Comparison of ENCODE assay signal across 1 cellular context in the genomic region with DNA sequence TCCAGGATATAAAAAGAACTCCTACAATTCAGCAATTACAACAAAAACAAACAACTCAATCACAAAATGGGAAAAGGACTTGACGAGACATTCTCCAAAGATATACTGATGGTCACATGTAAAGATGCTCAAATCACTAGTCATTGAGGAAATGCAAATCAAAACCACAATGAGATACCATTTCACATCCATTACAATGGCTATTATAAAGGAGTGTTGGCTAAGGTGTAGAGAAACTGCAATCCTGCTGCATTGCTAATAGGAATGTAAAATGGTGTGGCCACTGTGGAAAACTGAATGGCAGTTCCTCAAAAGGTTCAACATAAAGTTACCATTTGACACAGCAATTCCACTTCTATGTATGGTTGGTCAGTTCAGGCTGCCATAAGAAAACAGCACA.
TF ChIP-seq lines count a peak whose summit lies in the region.

No MANE protein-coding gene starts in this region.

TF ChIP-seq in H1, 55 proteins besides CTCF, POLR2A, EP300 and RAD21:
- TF ChIP-seq CTBP2 (IDR thresholded peaks at IDR 0.05; ENCODE audit: borderline replicate concordance, insufficient read depth, insufficient read length, low read length) = no peak
- TF ChIP-seq POU5F1 (IDR thresholded peaks at IDR 0.05; ENCODE audit: low read depth, low read length) = no peak
- no peak for TF ChIP-seq FOSL1 (IDR thresholded peaks at IDR 0.05; ENCODE audit: insufficient read depth, low read depth, low read length)
- no peak for TF ChIP-seq KDM5A (IDR thresholded peaks at IDR 0.05; ENCODE audit: low read length)
- TF ChIP-seq RBBP5 (IDR thresholded peaks at IDR 0.05; ENCODE audit: borderline replicate concordance, low read depth, low read length) = no peak
- no peak for TF ChIP-seq KDM1A (IDR thresholded peaks at IDR 0.05; ENCODE audit: borderline replicate concordance, low read length)
- no peak for TF ChIP-seq CHD2 (IDR thresholded peaks at IDR 0.05; ENCODE audit: low read length)
TF ChIP-seq in H1: peak in this region for 0.
